18 cellular contexts compared by ENCODE assay signal in genomic region chr21:18524097-18524496, GRCh38.
DNase-seq lines count a peak whose midpoint lies in the region; ATAC-seq and TF ChIP-seq lines count a peak whose summit lies in the region.
"Had no signal": no experiment of that assay in that cellular context is flagged by ENCODE, and none has a peak within 500 bp of the region (broad histone marks: within the 10 kb centered on the region; RNA-seq: fewer than 3 reads in every experiment).

No MANE protein-coding gene starts in this region.

- H3K9me2 ChIP-seq in GM23338 (ENCODE audit: insufficient read depth) (no peaks in the 10 kb centered on the region), SU-DHL-6 (replicated peaks; ENCODE audit: insufficient read depth, low read length) (no peaks in the 10 kb centered on the region), neural cell (ENCODE audit: insufficient read depth, low read length) (no peaks in the 10 kb centered on the region)

- H3K27me3 Mint-ChIP-seq in GM23338 (ENCODE audit: insufficient read depth, low read depth, poor library complexity) = no peaks in the 10 kb centered on the region
- H3K27me3 Mint-ChIP-seq: CD4-positive, alpha-beta memory T cell had no signal

- H3K4me3 ChIP-seq in GM23338 = no peak overlapping the region
- H3K4me3 ChIP-seq in SU-DHL-6 (ENCODE audit: insufficient read depth, low read length, poor library complexity, severe bottlenecking) = no peak overlapping the region
- no peak overlapping the region for H3K4me3 ChIP-seq in neural cell (ENCODE audit: low read length)
- no peak overlapping the region for H3K4me3 ChIP-seq in coronary artery
- H3K4me3 ChIP-seq: BLaER1, GM23248 had no signal

- no peaks in the 10 kb centered on the region for H3K4me1 Mint-ChIP-seq in GM23338
- H3K4me1 Mint-ChIP-seq: CD14-positive monocyte; CD4-positive, alpha-beta memory T cell had no signal

- H2AFZ ChIP-seq in GM23338 (peak overlapping the region; percentile 61; the same call in 1 of the 2 replicates), SU-DHL-6 (ENCODE audit: low read depth, low read length, severe bottlenecking) (peak overlapping the region; percentile 11), neural cell (ENCODE audit: low read depth, low read length) (no peak overlapping the region)
- H2AFZ ChIP-seq: GM23248 had no signal

- H3K79me2 ChIP-seq in GM23338 (replicated peaks; ENCODE audit: insufficient read depth) (no peaks in the 10 kb centered on the region), SU-DHL-6 (ENCODE audit: insufficient read depth, low read length) (no peaks in the 10 kb centered on the region), neural cell (replicated peaks; ENCODE audit: insufficient read depth, low read length) (no peaks in the 10 kb centered on the region)

- H4K20me1 ChIP-seq in GM23338 (replicated peaks; ENCODE audit: insufficient read depth) = no peaks in the 10 kb centered on the region
- H4K20me1 ChIP-seq in SU-DHL-6 (ENCODE audit: low read depth, low read length) = no peaks in the 10 kb centered on the region
- H4K20me1 ChIP-seq in neural cell (ENCODE audit: insufficient read depth) = no peaks in the 10 kb centered on the region
- H4K20me1 ChIP-seq: BLaER1 had no signal

- H3K27ac Mint-ChIP-seq in GM23338 = no peak overlapping the region; the same call in 1 of the 2 replicates
- H3K27ac Mint-ChIP-seq: CD14-positive monocyte; CD4-positive, alpha-beta memory T cell; HFFc6 had no signal

- H3K4me3 Mint-ChIP-seq in GM23338 = no peak overlapping the region
- H3K4me3 Mint-ChIP-seq: CD14-positive monocyte; CD4-positive, alpha-beta memory T cell; HFFc6 had no signal

- H3K9me3 ChIP-seq in SU-DHL-6 (ENCODE audit: insufficient read depth, low read length) = no peaks in the 10 kb centered on the region
- no peaks in the 10 kb centered on the region for H3K9me3 ChIP-seq in neural cell (ENCODE audit: low read length)
- H3K9me3 ChIP-seq: BLaER1 had no signal

- no peaks in the 10 kb centered on the region for H3K36me3 Mint-ChIP-seq in GM23338 (ENCODE audit: low read depth)
- H3K36me3 Mint-ChIP-seq: CD14-positive monocyte; CD4-positive, alpha-beta memory T cell had no signal

- no peaks in the 10 kb centered on the region for H3K4me1 ChIP-seq in GM23338 (ENCODE audit: insufficient read depth)
- H3K4me1 ChIP-seq: BLaER1 had no signal

- TF ChIP-seq EP300 in neural cell (conservative IDR thresholded peaks at IDR 0.05; ENCODE audit: poor library complexity, severe bottlenecking) = peak; percentile 84

- no peak for TF ChIP-seq CTCF in GM23338 (conservative IDR thresholded peaks at IDR 0.05; ENCODE audit: low read depth in 2 of 2)
- no peak for TF ChIP-seq CTCF in SU-DHL-6 (IDR thresholded peaks at IDR 0.05; ENCODE audit: insufficient read depth, low read length, poor library complexity, severe bottlenecking)
- TF ChIP-seq CTCF in neural cell (IDR thresholded peaks at IDR 0.05; ENCODE audit: poor library complexity, severe bottlenecking) = no peak
- no peak for TF ChIP-seq CTCF in coronary artery (IDR thresholded peaks at IDR 0.05)

- H3K9ac ChIP-seq in SU-DHL-6 (ENCODE audit: low read length) (no peak overlapping the region), neural cell (ENCODE audit: low read length) (no peak overlapping the region)
- H3K9ac ChIP-seq: BLaER1, GM23248 had no signal

- no peak overlapping the region for H3K27ac ChIP-seq in GM23338 (ENCODE audit: low read depth)
- H3K27ac ChIP-seq in SU-DHL-6 (ENCODE audit: low read depth, low read length) = no peak overlapping the region
- peak overlapping the region; percentile 35 for H3K27ac ChIP-seq in neural cell (ENCODE audit: low read length)
- H3K27ac ChIP-seq in coronary artery = no peak overlapping the region
- H3K27ac ChIP-seq: BLaER1, GM23248, HL-60 had no signal

- no peak for ATAC-seq in GM23338
- ATAC-seq: HCT116 had no signal

- H3K4me2 ChIP-seq in GM23338 (no peak overlapping the region), SU-DHL-6 (ENCODE audit: low read depth, low read length, poor library complexity, severe bottlenecking) (no peak overlapping the region), neural cell (ENCODE audit: low read length) (no peak overlapping the region)
- H3K4me2 ChIP-seq: BLaER1 had no signal

- TF ChIP-seq RAD21 in neural cell (conservative IDR thresholded peaks at IDR 0.05) = peak; percentile 26

- H3K9me3 Mint-ChIP-seq in GM23338 = no peaks in the 10 kb centered on the region

- peak; percentile 29 for DNase-seq in NCI-H1105 (lab: John Stamatoyannopoulos, UW)
- DNase-seq in NCI-H1105 treated with DMSO at 0.1 percent for 48 hours (lab: John Stamatoyannopoulos, UW) = no peak
- DNase-seq in GM23338 (ENCODE audit: low spot score) = no peak
- no peak for DNase-seq in NOMO-1 treated with DMSO at 0.1 percent for 48 hours (lab: John Stamatoyannopoulos, UW; ENCODE audit: unreplicated experiment)
- no peak for DNase-seq in cerebellar cortex (ENCODE audit: low spot score)
- no peak for DNase-seq in coronary artery (ENCODE audit: low spot score)
- DNase-seq: 8988T; CD4-positive, alpha-beta memory T cell; GM23248; H7; HFFc6; IMR-90 had no signal

- H3K36me3 ChIP-seq in GM23338 (ENCODE audit: insufficient read depth) (no peaks in the 10 kb centered on the region), SU-DHL-6 (ENCODE audit: low read length) (no peaks in the 10 kb centered on the region), neural cell (ENCODE audit: insufficient read depth, low read length) (no peaks in the 10 kb centered on the region)
- H3K36me3 ChIP-seq: BLaER1 had no signal

- H3F3A ChIP-seq in GM23338 (replicated peaks; ENCODE audit: low read depth) (no peaks in the 10 kb centered on the region), SU-DHL-6 (ENCODE audit: insufficient read depth) (no peaks in the 10 kb centered on the region), neural cell (ENCODE audit: insufficient read depth, low read length, poor library complexity, severe bottlenecking) (peaks cover 8% of the 10 kb centered on the region)

- no peaks in the 10 kb centered on the region for H3K27me3 ChIP-seq in GM23338 (ENCODE audit: insufficient read depth)
- no peaks in the 10 kb centered on the region for H3K27me3 ChIP-seq in SU-DHL-6 (ENCODE audit: low read length)
- no peaks in the 10 kb centered on the region for H3K27me3 ChIP-seq in neural cell (ENCODE audit: insufficient read depth, low read depth, low read length)
- H3K27me3 ChIP-seq: BLaER1 had no signal

TF ChIP-seq in GM23338, 12 proteins besides CTCF, POLR2A, EP300 and RAD21 (continues in another document):
- no peak for TF ChIP-seq REST (IDR thresholded peaks at IDR 0.05; ENCODE audit: unreplicated experiment)
- TF ChIP-seq ZNF114 (CRISPR knock-in tag; IDR thresholded peaks at IDR 0.05) = no peak
- no peak for TF ChIP-seq JUNB (IDR thresholded peaks at IDR 0.05; ENCODE audit: unreplicated experiment)

TF ChIP-seq in neural cell, 6 proteins besides CTCF, POLR2A, EP300 and RAD21:
- TF ChIP-seq POLR2AphosphoS5 (IDR thresholded peaks at IDR 0.05) = peak; percentile 72
- TF ChIP-seq SMC3 (conservative IDR thresholded peaks at IDR 0.05; ENCODE audit: poor library complexity) = peak; percentile 22
- no peak for TF ChIP-seq TAF1 (IDR thresholded peaks at IDR 0.05; ENCODE audit: low read depth)
- TF ChIP-seq EZH2 (IDR thresholded peaks at IDR 0.05; ENCODE audit: borderline replicate concordance, insufficient read depth, low read length, poor library complexity, severe bottlenecking) = no peak
- peak; percentile 30 for TF ChIP-seq REST (IDR thresholded peaks at IDR 0.05; ENCODE audit: borderline replicate concordance)
- TF ChIP-seq MXI1 (conservative IDR thresholded peaks at IDR 0.05; ENCODE audit: poor library complexity, severe bottlenecking) = no peak
